8 cellular contexts compared by ENCODE assay signal in genomic region chr11:8813658-8814057, GRCh38.
DNase-seq lines count a peak whose midpoint lies in the region; ATAC-seq, FAIRE-seq and TF ChIP-seq lines count a peak whose summit lies in the region.

No MANE protein-coding gene starts in this region.

- peak overlapping the region; percentile 37 for H3K27ac ChIP-seq in endothelial cell of umbilical vein (ENCODE audit: insufficient read depth, low read depth, low read length)

- peaks cover 15% of the 10 kb centered on the region for H3K4me1 ChIP-seq in endothelial cell of umbilical vein (ENCODE audit: control insufficient read depth, extremely low read depth, insufficient read depth, low read length)

- no peaks in the 10 kb centered on the region for H4K20me1 ChIP-seq in endothelial cell of umbilical vein (replicated peaks; ENCODE audit: control insufficient read depth, extremely low read depth, insufficient read depth, low read length)

- H3K9me1 ChIP-seq in endothelial cell of umbilical vein (replicated peaks; ENCODE audit: control insufficient read depth, extremely low read depth, insufficient read depth, low read length) = no peaks in the 10 kb centered on the region

- no peaks in the 10 kb centered on the region for H3K9me3 Mint-ChIP-seq in activated CD4-positive, alpha-beta T cell treated with anti-CD3 and anti-CD28 coated beads, Interleukin-2, amount 10 ng/mL, durations not matched to agents 24 days and 14 days

- FAIRE-seq in endothelial cell of umbilical vein (lab: Jason Lieb, UNC) = peak; percentile 80

- no peak overlapping the region for H3K27ac Mint-ChIP-seq in activated CD4-positive, alpha-beta T cell treated with anti-CD3 and anti-CD28 coated beads, Interleukin-2, amount 10 ng/mL, durations not matched to agents 24 days and 14 days

- TF ChIP-seq CTCF in endothelial cell of umbilical vein (IDR thresholded peaks at IDR 0.05; ENCODE audit: extremely low read depth in 1 of 2, insufficient read depth in 1 of 2, low read depth in 1 of 2, low read length in 2 of 2) = peak; percentile 90 to 96

- H3K79me2 ChIP-seq in endothelial cell of umbilical vein (ENCODE audit: control insufficient read depth, insufficient read depth, low read length) = no peaks in the 10 kb centered on the region

- H3K4me3 Mint-ChIP-seq in activated CD4-positive, alpha-beta T cell treated with anti-CD3 and anti-CD28 coated beads, Interleukin-2, amount 10 ng/mL, durations not matched to agents 24 days and 14 days = no peak overlapping the region

- no peak for TF ChIP-seq POLR2A in endothelial cell of umbilical vein (IDR thresholded peaks at IDR 0.05; ENCODE audit: low read depth, low read length)

- POLR2A ChIA-PET in endothelial cell of umbilical vein (lab: Charles Lee) = no interaction called here

- no peaks in the 10 kb centered on the region for H3K36me3 ChIP-seq in endothelial cell of umbilical vein (ENCODE audit: control insufficient read depth in 2 of 2, extremely low read depth in 1 of 2, insufficient read depth in 2 of 2, low read length in 2 of 2)

- no TSS peak for BruUV-seq in endothelial cell of umbilical vein (replicated peaks; lab: Mats Ljungman, UMichigan)

- dilution Hi-C loops in endothelial cell of umbilical vein (cut with MboI; ENCODE audit: extremely low pct_ligation_motif_present, low sequenced_read_pairs) = no loop called here

- no peak overlapping the region for H3K4me2 ChIP-seq in endothelial cell of umbilical vein (ENCODE audit: insufficient read depth, low read length)

- peaks cover 20% of the 10 kb centered on the region for H3K27me3 Mint-ChIP-seq in activated CD4-positive, alpha-beta T cell treated with anti-CD3 and anti-CD28 coated beads, Interleukin-2, amount 10 ng/mL, durations not matched to agents 24 days and 14 days

- H2AFZ ChIP-seq in endothelial cell of umbilical vein (ENCODE audit: low read depth, low read length) = peak overlapping the region; percentile 79

- ATAC-seq in HG03045 (IDR thresholded peaks at IDR 0.05; ENCODE audit: unreplicated experiment) = peak; percentile 64

- CTCF ChIA-PET in endothelial cell of umbilical vein (lab: Charles Lee) = interaction anchor here (0.6 to 2.3 kb wide), 20 partner anchors 9 to 247 kb away, joined by 3 to 12 read pairs (median 4); partner anchors contain the start of genes RPL27A and TRIM66

- H3K4me1 Mint-ChIP-seq in activated CD4-positive, alpha-beta T cell treated with anti-CD3 and anti-CD28 coated beads, Interleukin-2, amount 10 ng/mL, durations not matched to agents 24 days and 14 days = peaks cover 9% of the 10 kb centered on the region

- H3K9me3 ChIP-seq in endothelial cell of umbilical vein (replicated peaks; ENCODE audit: control insufficient read depth, insufficient read depth, low read length) = no peaks in the 10 kb centered on the region

- H3K4me3 ChIP-seq in endothelial cell of umbilical vein (replicated peaks in 1 of 3; ENCODE audit: insufficient read depth in 1 of 3, low read depth in 1 of 3, low read length in 3 of 3) = no peak overlapping the region

- intact Hi-C loops in activated CD4-positive, alpha-beta T cell treated with anti-CD3 and anti-CD28 coated beads, Interleukin-2, amount 10 ng/mL, durations not matched to agents 24 days and 14 days (cut with micrococcal nuclease) = loop anchor here (5.0 to 10.0 kb wide), 2 partner anchors 99 to 129 kb away; partner anchors contain the start of genes AKIP1, RPL27A and TRIM66
- intact Hi-C loops in endothelial cell of umbilical vein (cut with micrococcal nuclease) = loop anchor here (1.0 to 2.0 kb wide), 7 partner anchors 57 to 589 kb away; no protein-coding TSS in a partner anchor

- H3K36me3 Mint-ChIP-seq in activated CD4-positive, alpha-beta T cell treated with anti-CD3 and anti-CD28 coated beads, Interleukin-2, amount 10 ng/mL, durations not matched to agents 24 days and 14 days (ENCODE audit: low read depth) = no peaks in the 10 kb centered on the region

- H3K27me3 ChIP-seq in endothelial cell of umbilical vein (ENCODE audit: control insufficient read depth in 2 of 2, insufficient read depth in 2 of 2, low read length in 2 of 2) = no peaks in the 10 kb centered on the region

- peak; percentile 51 for DNase-seq in NCI-H2171 treated with DMSO at 0.1 percent for 48 hours (lab: John Stamatoyannopoulos, UW)
- no peak for DNase-seq in NCI-H2171 (lab: John Stamatoyannopoulos, UW)
- DNase-seq in NCI-H345 treated with DMSO at 0.1 percent for 48 hours (lab: John Stamatoyannopoulos, UW; ENCODE audit: unreplicated experiment) = peak; percentile 29
- DNase-seq in activated CD4-positive, alpha-beta T cell treated with anti-CD3 and anti-CD28 coated beads, Interleukin-2, amount 10 ng/mL, durations not matched to agents 24 days and 14 days = peak; percentile 78
- peak; percentile 81 for DNase-seq in endothelial cell of umbilical vein (ENCODE audit: low read depth, low spot score)
- peak; percentile 69 for DNase-seq in midbrain (lab: John Stamatoyannopoulos, UW)
- DNase-seq in stimulated activated CD8-positive, alpha-beta memory T cell treated with anti-CD3 and anti-CD28 coated beads, Interleukin-4, amount 100 ng/mL, for 48 hours = peak; percentile 79

- H3K9ac ChIP-seq in endothelial cell of umbilical vein (replicated peaks; ENCODE audit: extremely low read depth, insufficient read depth, low read length) = no peak overlapping the region

TF ChIP-seq in endothelial cell of umbilical vein, 7 proteins besides CTCF, POLR2A, EP300 and RAD21:
- TF ChIP-seq JUN (IDR thresholded peaks at IDR 0.05; ENCODE audit: borderline replicate concordance, insufficient read depth, insufficient read length, low read depth) (no peak), MYC (IDR thresholded peaks at IDR 0.05; ENCODE audit: low read depth, low read length) (no peak), GATA2 (IDR thresholded peaks at IDR 0.05; ENCODE audit: insufficient read depth, insufficient read length, low read depth, low read length) (no peak), MAX (IDR thresholded peaks at IDR 0.05; ENCODE audit: insufficient read depth, insufficient read length) (no peak), FOS (IDR thresholded peaks at IDR 0.05; ENCODE audit: borderline replicate concordance, insufficient read depth, low read length) (no peak), POLR2AphosphoS5 (IDR thresholded peaks at IDR 0.05; ENCODE audit: insufficient read depth, low read depth, low read length) (no peak), EZH2 (IDR thresholded peaks at IDR 0.05; ENCODE audit: borderline replicate concordance, low read depth, low read length, severe bottlenecking) (no peak)
TF ChIP-seq in endothelial cell of umbilical vein: peak in this region for 0.
